12 cellular contexts compared by ENCODE assay signal in genomic region chr6:87682310-87682709, GRCh38.
DNase-seq lines count a peak whose midpoint lies in the region; ATAC-seq lines count a peak whose summit lies in the region.
"Had no signal": no experiment of that assay in that cellular context is flagged by ENCODE, and none has a peak within 500 bp of the region (broad histone marks: within the 10 kb centered on the region; RNA-seq: fewer than 3 reads in every experiment).

No MANE protein-coding gene starts in this region.

- H3K4me3 Mint-ChIP-seq in activated naive CD4-positive, alpha-beta T cell treated with anti-CD3 and anti-CD28 coated beads, Interleukin-2, amount 50 U/mL, for 24 hours: no peak overlapping the region
- peak overlapping the region; percentile 30 to 52 for H3K4me3 Mint-ChIP-seq in effector memory CD8-positive, alpha-beta T cell

- H3K27me3 Mint-ChIP-seq in activated naive CD4-positive, alpha-beta T cell treated with anti-CD3 and anti-CD28 coated beads, Interleukin-2, amount 50 U/mL, for 24 hours: no peaks in the 10 kb centered on the region
- H3K27me3 Mint-ChIP-seq in effector memory CD8-positive, alpha-beta T cell: no peaks in the 10 kb centered on the region

- H3K9me3 Mint-ChIP-seq in activated naive CD4-positive, alpha-beta T cell treated with anti-CD3 and anti-CD28 coated beads, Interleukin-2, amount 50 U/mL, for 24 hours: no peaks in the 10 kb centered on the region
- no peaks in the 10 kb centered on the region for H3K9me3 Mint-ChIP-seq in effector memory CD8-positive, alpha-beta T cell

- H3K27ac Mint-ChIP-seq in activated naive CD4-positive, alpha-beta T cell treated with anti-CD3 and anti-CD28 coated beads, Interleukin-2, amount 50 U/mL, for 24 hours: peak overlapping the region; percentile 92
- H3K27ac Mint-ChIP-seq in effector memory CD8-positive, alpha-beta T cell: peak overlapping the region; percentile 71 to 88

- no peak for DNase-seq in activated naive CD4-positive, alpha-beta T cell treated with anti-CD3 and anti-CD28 coated beads, Interleukin-2, amount 50 U/mL, for 16 hours
- DNase-seq in effector memory CD8-positive, alpha-beta T cell: no peak
- DNase-seq in NCI-H524 (lab: John Stamatoyannopoulos, UW) (no peak), NCI-H2196 treated with DMSO at 0.1 percent for 48 hours (lab: John Stamatoyannopoulos, UW; ENCODE audit: unreplicated experiment) (no peak)
- DNase-seq: erythroblast, islet precursor cell, NCI-H1694 treated with DMSO at 0.1 percent for 48 hours, uterus had no signal

- H3K36me3 Mint-ChIP-seq in activated naive CD4-positive, alpha-beta T cell treated with anti-CD3 and anti-CD28 coated beads, Interleukin-2, amount 50 U/mL, for 24 hours: peaks cover 14% of the 10 kb centered on the region
- H3K36me3 Mint-ChIP-seq in effector memory CD8-positive, alpha-beta T cell (ENCODE audit: insufficient read depth): peaks cover 53% of the 10 kb centered on the region

- ATAC-seq in HG03354 (IDR thresholded peaks at IDR 0.05; ENCODE audit: poor library complexity, severe bottlenecking, unreplicated experiment): peak; percentile 64
- ATAC-seq in effector memory CD8-positive, alpha-beta T cell (replicated peaks): peak; percentile 78
- ATAC-seq in GM18867 (IDR thresholded peaks at IDR 0.05; ENCODE audit: unreplicated experiment): no peak
- no peak for ATAC-seq in HG03469 (IDR thresholded peaks at IDR 0.05; ENCODE audit: unreplicated experiment)

- H3K4me1 Mint-ChIP-seq in activated naive CD4-positive, alpha-beta T cell treated with anti-CD3 and anti-CD28 coated beads, Interleukin-2, amount 50 U/mL, for 24 hours: peaks cover 61% of the 10 kb centered on the region
- peaks cover 51 to 70% of the 10 kb centered on the region in 2 donors for H3K4me1 Mint-ChIP-seq in effector memory CD8-positive, alpha-beta T cell (ENCODE audit: low read depth in 2 of 2)

Comparison
In these comparisons a context has a peak if more than half of its experiments do, and no peak if none do; other contexts are left out.
1. ATAC-seq: peak in HG03354 (single experiment) and effector memory CD8-positive, alpha-beta T cell (single experiment); none in GM18867 (single experiment) and HG03469 (single experiment).